Comparison of ENCODE assay signal across 26 cellular contexts in genomic region chr21:17519965-17520364, GRCh38. TPM values are rescaled to one million over a fixed set of nuclear protein-coding genes. Genes with fewer than 3 reads are reported as not detected.
"Had no signal": no experiment of that assay in that cellular context is flagged by ENCODE, and none has a peak within 500 bp of the region (broad histone marks: within the 10 kb centered on the region; RNA-seq: fewer than 3 reads in every experiment).

No MANE protein-coding gene starts in this region.

- H3K4me1 Mint-ChIP-seq: memory B cell; stimulated activated effector memory CD8-positive, alpha-beta T cell treated with anti-CD3 and anti-CD28 coated beads, Interleukin-12 subunit alpha, Interleukin-12 subunit beta, amount 100 ng/mL, for 72 hours had no signal

- H3K4me3 ChIP-seq: mucosa of descending colon, pancreas, prostate gland, sigmoid colon, spleen, tibial nerve, upper lobe of left lung, vagina had no signal

- H3K27ac Mint-ChIP-seq: memory B cell; naive thymus-derived CD4-positive, alpha-beta T cell; natural killer cell treated with Interleukin-12 subunit alpha and Interleukin-12 subunit beta and Interleukin-15 and Interleukin-18, amount 100 ng/mL, for 72 hours; stimulated activated effector memory CD8-positive, alpha-beta T cell treated with anti-CD3 and anti-CD28 coated beads, Interleukin-12 subunit alpha, Interleukin-12 subunit beta, amount 100 ng/mL, for 72 hours; stimulated activated naive CD8-positive, alpha-beta T cell treated with anti-CD3 and anti-CD28 coated beads, Interleukin-15, amount 100 ng/mL, for 72 hours had no signal

- DNase-seq: head of caudate nucleus; kidney glomerular epithelial cell; left cardiac atrium; midbrain; mucosa of descending colon; naive thymus-derived CD4-positive, alpha-beta T cell; pancreas; posterior cingulate gyrus; retina; right cardiac atrium; sigmoid colon; small intestine; spleen; stimulated activated CD4-positive, alpha-beta T cell treated with anti-CD3 and anti-CD28 coated beads, Interleukin-4, amount 100 ng/mL, for 24 hours; stimulated activated naive CD4-positive, alpha-beta T cell treated with Interleukin-2 at 50 U/mL for 16 hours; stimulated activated naive CD8-positive, alpha-beta T cell treated with anti-CD3 and anti-CD28 coated beads, Interleukin-15, amount 100 ng/mL, for 72 hours; substantia nigra; upper lobe of left lung had no signal

- H3K9me3 ChIP-seq: mucosa of descending colon, pancreas, prostate gland, sigmoid colon, spleen, tibial nerve, upper lobe of left lung, vagina had no signal

- H3K27me3 ChIP-seq: pancreas, tibial nerve, upper lobe of left lung, vagina had no signal

- H3K9me3 Mint-ChIP-seq: memory B cell; naive thymus-derived CD4-positive, alpha-beta T cell; natural killer cell treated with Interleukin-12 subunit alpha and Interleukin-12 subunit beta and Interleukin-15 and Interleukin-18, amount 100 ng/mL, for 72 hours; stimulated activated effector memory CD8-positive, alpha-beta T cell treated with anti-CD3 and anti-CD28 coated beads, Interleukin-12 subunit alpha, Interleukin-12 subunit beta, amount 100 ng/mL, for 72 hours; stimulated activated naive CD8-positive, alpha-beta T cell treated with anti-CD3 and anti-CD28 coated beads, Interleukin-15, amount 100 ng/mL, for 72 hours had no signal

- ATAC-seq: left lobe of liver; mucosa of descending colon; naive thymus-derived CD4-positive, alpha-beta T cell; natural killer cell treated with Interleukin-12 subunit alpha and Interleukin-12 subunit beta and Interleukin-15 and Interleukin-18, amount 100 ng/mL, for 72 hours; pancreas; stimulated activated effector memory CD8-positive, alpha-beta T cell treated with anti-CD3 and anti-CD28 coated beads, Interleukin-12 subunit alpha, Interleukin-12 subunit beta, amount 100 ng/mL, for 72 hours; stimulated activated naive CD8-positive, alpha-beta T cell treated with anti-CD3 and anti-CD28 coated beads, Interleukin-15, amount 100 ng/mL, for 72 hours had no signal

- H3K4me3 Mint-ChIP-seq: memory B cell; naive thymus-derived CD4-positive, alpha-beta T cell; natural killer cell treated with Interleukin-12 subunit alpha and Interleukin-12 subunit beta and Interleukin-15 and Interleukin-18, amount 100 ng/mL, for 72 hours; stimulated activated effector memory CD8-positive, alpha-beta T cell treated with anti-CD3 and anti-CD28 coated beads, Interleukin-12 subunit alpha, Interleukin-12 subunit beta, amount 100 ng/mL, for 72 hours; stimulated activated naive CD8-positive, alpha-beta T cell treated with anti-CD3 and anti-CD28 coated beads, Interleukin-15, amount 100 ng/mL, for 72 hours had no signal

- H3K27ac ChIP-seq: pancreas, prostate gland, sigmoid colon, spleen, tibial nerve, upper lobe of left lung, vagina had no signal

- H3K36me3 Mint-ChIP-seq: memory B cell; natural killer cell treated with Interleukin-12 subunit alpha and Interleukin-12 subunit beta and Interleukin-15 and Interleukin-18, amount 100 ng/mL, for 72 hours; stimulated activated effector memory CD8-positive, alpha-beta T cell treated with anti-CD3 and anti-CD28 coated beads, Interleukin-12 subunit alpha, Interleukin-12 subunit beta, amount 100 ng/mL, for 72 hours had no signal

- H3K36me3 ChIP-seq: pancreas, prostate gland, sigmoid colon, spleen, tibial nerve, upper lobe of left lung, vagina had no signal

- H3K4me1 ChIP-seq: prostate gland, sigmoid colon, spleen, tibial nerve, vagina had no signal

RNA-seq across cellular contexts. Expression of gene CXADR, which starts 7.1 kb away (rescaled TPM):
- total RNA-seq: myocyte; natural killer cell treated with Interleukin-12 subunit alpha and Interleukin-12 subunit beta and Interleukin-15 and Interleukin-18, amount 100 ng/mL, for 72 hours had no signal
